10 cellular contexts compared by ENCODE assay signal in the genomic region with DNA sequence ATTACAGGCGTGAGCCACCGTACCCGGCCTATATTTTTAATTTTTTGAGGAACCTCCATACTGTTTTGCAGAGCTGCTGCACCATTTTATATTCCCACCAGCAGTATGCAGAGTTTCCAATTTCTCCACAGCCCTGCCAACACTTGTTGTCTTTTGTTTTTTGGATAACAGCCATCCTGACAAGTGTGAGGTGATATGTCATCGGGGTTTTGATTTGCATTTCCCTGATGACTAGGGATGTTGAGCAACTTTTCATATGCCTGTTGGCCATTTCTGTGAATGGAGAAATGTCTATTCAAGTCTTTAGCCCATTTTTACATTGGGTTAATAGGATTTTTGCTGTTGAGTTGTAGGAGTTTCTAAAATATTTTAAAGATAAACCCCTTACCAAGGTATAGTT. TPM values are rescaled to one million over a fixed set of nuclear protein-coding genes. Genes with fewer than 3 reads are reported as not detected.
DNase-seq lines count a peak whose midpoint lies in the region; TF ChIP-seq lines count a peak whose summit lies in the region.
"Had no signal": no experiment of that assay in that cellular context is flagged by ENCODE, and none has a peak within 500 bp of the region (broad histone marks: within the 10 kb centered on the region; RNA-seq: fewer than 3 reads in every experiment).

No MANE protein-coding gene starts in this region.

- H3K27me3 ChIP-seq in esophagus squamous epithelium (no peaks in the 10 kb centered on the region), prostate gland (replicated peaks; ENCODE audit: insufficient read depth) (no peaks in the 10 kb centered on the region)

- DNase-seq in NCI-H2029 (lab: John Stamatoyannopoulos, UW) (peak; percentile 20), NCI-H2029 treated with DMSO at 0.1 percent for 48 hours (lab: John Stamatoyannopoulos, UW) (no peak), RKO (ENCODE audit: low spot score) (peak; percentile 66), esophagus squamous epithelium (lab: John Stamatoyannopoulos, UW) (no peak), renal cortical epithelial cell (ENCODE audit: low read depth) (peak; percentile 91), UCSD-AML1 (lab: John Stamatoyannopoulos, UW; ENCODE audit: unreplicated experiment) (no peak), prostate gland (ENCODE audit: low spot score) (no peak)
- no peak for DNase-seq in stimulated activated CD4-positive, alpha-beta T cell treated with anti-CD3 and anti-CD28 coated beads, Interleukin-15, amount 100 ng/mL, for 24 hours
- DNase-seq: NCI-H2081 treated with DMSO at 0.1 percent for 48 hours had no signal

- WGBS in esophagus squamous epithelium, 2 donors: 52 to 61% methylated on average over 4 of the region's 4 CpGs
- WGBS in prostate gland: 78% methylated on average over 4 of the region's 4 CpGs

- intact Hi-C loops in esophagus squamous epithelium (cut with DNase I) (no loop called here), prostate gland (cut with DNase I) (no loop called here)

- no peak for TF ChIP-seq POLR2A in esophagus squamous epithelium (IDR thresholded peaks at IDR 0.05)
- no peak for TF ChIP-seq POLR2A in prostate gland (IDR thresholded peaks at IDR 0.05)

- TF ChIP-seq CTCF in esophagus squamous epithelium (IDR thresholded peaks at IDR 0.05) (peak in 2 of 6 experiments; percentile 9 to 13), prostate gland (IDR thresholded peaks at IDR 0.05) (no peak)

- peaks cover 0 to 27% (median 6%) of the 10 kb centered on the region in 3 donors for H3K36me3 ChIP-seq in esophagus squamous epithelium
- no peaks in the 10 kb centered on the region for H3K36me3 ChIP-seq in prostate gland

- H3K4me3 ChIP-seq in esophagus squamous epithelium: no peak overlapping the region
- H3K4me3 ChIP-seq in prostate gland: no peak overlapping the region

- H3K9me3 ChIP-seq in esophagus squamous epithelium: no peaks in the 10 kb centered on the region
- H3K9me3 ChIP-seq in prostate gland: no peaks in the 10 kb centered on the region

- peaks cover 8 to 54% (median 32%) of the 10 kb centered on the region in 3 donors for H3K4me1 ChIP-seq in esophagus squamous epithelium
- H3K4me1 ChIP-seq in prostate gland (replicated peaks): peaks cover 6% of the 10 kb centered on the region

- H3K27ac ChIP-seq in esophagus squamous epithelium: peak overlapping the region in 3 of 4 donors; percentile 72 to 86 (median 80)
- H3K27ac ChIP-seq in prostate gland: no peak overlapping the region
- H3K27ac ChIP-seq: 22Rv1 had no signal

RNA-seq across cellular contexts. Expression of a gene that starts 22.2 kb away (rescaled TPM):
- total RNA-seq in esophagus squamous epithelium: 10 to 100 TPM in 3 of 4 donors, 1 to 10 TPM in 1; 9.0 to 31.7 (median 16.5) TPM
- 71.2 and 106 TPM in 2 replicates for total RNA-seq in renal cortical epithelial cell
- 10 to 100 TPM in 1 of 2 donors, 1 to 10 TPM in 1; 8.1 to 17.4 TPM for total RNA-seq in prostate gland

RNA-seq across cellular contexts. Expression of a gene that starts 50.4 kb away (rescaled TPM):
- total RNA-seq in esophagus squamous epithelium (10 to 100 TPM; 17.2 to 38.4 (median 18.1) TPM), renal cortical epithelial cell (35.6 and 44.6 TPM in 2 replicates), prostate gland (10 to 100 TPM; 36.5 to 41.2 TPM)

RNA-seq across cellular contexts. Expression of a gene that starts 50.5 kb away (rescaled TPM):
- total RNA-seq in esophagus squamous epithelium (10 to 100 TPM in 3 of 4 donors, 1 to 10 TPM in 1; 6.7 to 29.0 (median 18.9) TPM), renal cortical epithelial cell (24.3 and 25.1 TPM in 2 replicates), prostate gland (10 to 100 TPM; 18.4 to 27.3 TPM)

Comparison
In these comparisons a context has a peak if more than half of its experiments do, and no peak if none do; other contexts are left out.
1. DNase-seq: peak in NCI-H2029 (single experiment), RKO (single experiment) and renal cortical epithelial cell (single experiment); none in NCI-H2029 treated with DMSO at 0.1 percent for 48 hours (single experiment), esophagus squamous epithelium (single experiment), UCSD-AML1 (single experiment), prostate gland (single experiment) and stimulated activated CD4-positive, alpha-beta T cell treated with anti-CD3 and anti-CD28 coated beads, Interleukin-15, amount 100 ng/mL, for 24 hours (single experiment).
2. H3K27ac ChIP-seq: peak in esophagus squamous epithelium (3 of 4); none in prostate gland (0 of 2).